ENCODE assay signal across 1 cellular context in the genomic region with DNA sequence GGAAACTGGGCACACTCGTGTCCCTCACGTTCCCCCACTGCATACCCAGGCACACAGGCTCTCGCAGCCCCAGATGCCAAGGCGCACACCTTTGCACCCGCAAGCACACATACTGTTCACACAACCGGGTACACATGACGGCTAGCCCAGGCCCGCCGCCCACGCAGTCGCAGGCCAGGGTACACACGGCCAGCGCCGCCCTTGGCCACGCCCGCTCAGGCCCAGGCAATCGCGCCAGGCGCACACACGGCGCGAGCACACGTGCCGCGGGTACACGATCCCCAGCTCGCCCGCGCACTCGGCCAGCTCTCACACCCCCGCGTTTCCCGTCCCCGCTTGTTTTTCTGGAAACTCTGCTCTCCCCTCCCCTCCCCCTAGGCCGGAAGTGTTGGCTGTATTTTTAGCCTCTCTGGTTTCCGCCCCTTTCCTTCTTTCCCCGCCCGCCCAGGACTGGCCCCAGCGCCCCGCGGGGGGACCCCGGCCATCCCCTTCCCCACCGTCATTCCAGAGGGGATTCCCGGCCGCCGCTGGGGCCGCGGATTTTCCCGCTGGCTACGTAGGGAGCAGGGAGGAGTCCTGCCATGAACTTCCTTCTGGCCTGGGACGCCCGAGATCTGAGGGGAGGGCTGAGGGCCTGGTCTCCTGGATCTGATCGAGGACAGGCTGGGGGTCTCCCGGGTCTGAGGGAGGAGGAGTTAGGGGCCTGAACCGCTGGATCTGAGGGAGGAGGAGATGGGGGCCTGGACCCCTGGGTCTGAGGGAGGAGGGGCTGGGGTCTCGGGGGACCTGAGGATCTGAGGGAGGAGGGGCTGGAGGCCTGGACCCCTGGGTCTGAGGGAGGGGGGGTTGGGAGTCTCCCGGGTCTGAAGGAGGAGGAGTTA.
TF ChIP-seq lines count a peak whose summit lies in the region.

No MANE protein-coding gene starts in this region.

TF ChIP-seq in K562, 482 proteins besides CTCF, POLR2A, EP300 and RAD21 (continued from another document and continues in another):
- TF ChIP-seq RBM22 (IDR thresholded peaks at IDR 0.05; ENCODE audit: low read depth, low read length, poor library complexity, severe bottlenecking) (no peak), ZNF778 (CRISPR knock-in tag; IDR thresholded peaks at IDR 0.05) (no peak), SMAD4 (CRISPR knock-in tag; conservative IDR thresholded peaks at IDR 0.05) (peak; percentile 94), SMC3 (conservative IDR thresholded peaks at IDR 0.05; ENCODE audit: insufficient read depth, low read depth, low read length) (0 out of 2 replicates have a peak, but pooled peaks have one; percentile 9), ZKSCAN8 (CRISPR knock-in tag; IDR thresholded peaks at IDR 0.05) (0 out of 2 replicates have a peak, but pooled peaks have one; percentile 4), ZNF384 (IDR thresholded peaks at IDR 0.05; ENCODE audit: low read depth, low read length) (no peak), C11orf30 (IDR thresholded peaks at IDR 0.05; ENCODE audit: low read depth) (no peak), GABPB2 (CRISPR knock-in tag; conservative IDR thresholded peaks at IDR 0.05) (no peak), TRIM24 (IDR thresholded peaks at IDR 0.05) (peak in 1 of 2 experiments; percentile 46; a peak in 1 of 4 replicates), TBP (optimal IDR thresholded peaks at IDR 0.05; ENCODE audit: low read depth, low read length) (peak; percentile 26), GABPB1 (CRISPR knock-in tag; IDR thresholded peaks at IDR 0.05) (peak; percentile 85), SNIP1 (IDR thresholded peaks at IDR 0.05; ENCODE audit: low read depth) (no peak), ZBTB1 (CRISPR knock-in tag; IDR thresholded peaks at IDR 0.05; ENCODE audit: borderline replicate concordance, low read depth) (peak; percentile 14; the same call in 1 of the 2 replicates), DDX20 (tag; IDR thresholded peaks at IDR 0.05; ENCODE audit: low read depth) (no peak), DNMT1 (IDR thresholded peaks at IDR 0.05) (no peak), HNRNPL (IDR thresholded peaks at IDR 0.05; ENCODE audit: low read depth, low read length) (no peak), ZC3H4 (CRISPR knock-in tag; IDR thresholded peaks at IDR 0.05; ENCODE audit: borderline replicate concordance) (no peak), MYBL2 (IDR thresholded peaks at IDR 0.05; ENCODE audit: low read depth) (no peak), MYBL2 (CRISPR knock-in tag; IDR thresholded peaks at IDR 0.05; ENCODE audit: borderline replicate concordance) (no peak), ZFX (CRISPR knock-in tag; IDR thresholded peaks at IDR 0.05) (peak; percentile 96), RBM17 (IDR thresholded peaks at IDR 0.05; ENCODE audit: borderline replicate concordance, low read depth, low read length) (no peak), NR2C1 (IDR thresholded peaks at IDR 0.05) (no peak), NR2C1 (tag; IDR thresholded peaks at IDR 0.05) (no peak), BACH1 (tag; IDR thresholded peaks at IDR 0.05) (no peak)
- TF ChIP-seq, protein P1, sequence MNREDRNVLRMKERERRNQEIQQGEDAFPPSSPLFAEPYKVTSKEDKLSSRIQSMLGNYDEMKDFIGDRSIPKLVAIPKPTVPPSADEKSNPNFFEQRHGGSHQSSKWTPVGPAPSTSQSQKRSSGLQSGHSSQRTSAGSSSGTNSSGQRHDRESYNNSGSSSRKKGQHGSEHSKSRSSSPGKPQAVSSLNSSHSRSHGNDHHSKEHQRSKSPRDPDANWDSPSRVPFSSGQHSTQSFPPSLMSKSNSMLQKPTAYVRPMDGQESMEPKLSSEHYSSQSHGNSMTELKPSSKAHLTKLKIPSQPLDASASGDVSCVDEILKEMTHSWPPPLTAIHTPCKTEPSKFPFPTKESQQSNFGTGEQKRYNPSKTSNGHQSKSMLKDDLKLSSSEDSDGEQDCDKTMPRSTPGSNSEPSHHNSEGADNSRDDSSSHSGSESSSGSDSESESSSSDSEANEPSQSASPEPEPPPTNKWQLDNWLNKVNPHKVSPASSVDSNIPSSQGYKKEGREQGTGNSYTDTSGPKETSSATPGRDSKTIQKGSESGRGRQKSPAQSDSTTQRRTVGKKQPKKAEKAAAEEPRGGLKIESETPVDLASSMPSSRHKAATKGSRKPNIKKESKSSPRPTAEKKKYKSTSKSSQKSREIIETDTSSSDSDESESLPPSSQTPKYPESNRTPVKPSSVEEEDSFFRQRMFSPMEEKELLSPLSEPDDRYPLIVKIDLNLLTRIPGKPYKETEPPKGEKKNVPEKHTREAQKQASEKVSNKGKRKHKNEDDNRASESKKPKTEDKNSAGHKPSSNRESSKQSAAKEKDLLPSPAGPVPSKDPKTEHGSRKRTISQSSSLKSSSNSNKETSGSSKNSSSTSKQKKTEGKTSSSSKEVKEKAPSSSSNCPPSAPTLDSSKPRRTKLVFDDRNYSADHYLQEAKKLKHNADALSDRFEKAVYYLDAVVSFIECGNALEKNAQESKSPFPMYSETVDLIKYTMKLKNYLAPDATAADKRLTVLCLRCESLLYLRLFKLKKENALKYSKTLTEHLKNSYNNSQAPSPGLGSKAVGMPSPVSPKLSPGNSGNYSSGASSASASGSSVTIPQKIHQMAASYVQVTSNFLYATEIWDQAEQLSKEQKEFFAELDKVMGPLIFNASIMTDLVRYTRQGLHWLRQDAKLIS (CRISPR knock-in tag; IDR thresholded peaks at IDR 0.05), result peak; percentile 51; the same call in 1 of the 2 replicates
- TF ChIP-seq, protein P2, sequence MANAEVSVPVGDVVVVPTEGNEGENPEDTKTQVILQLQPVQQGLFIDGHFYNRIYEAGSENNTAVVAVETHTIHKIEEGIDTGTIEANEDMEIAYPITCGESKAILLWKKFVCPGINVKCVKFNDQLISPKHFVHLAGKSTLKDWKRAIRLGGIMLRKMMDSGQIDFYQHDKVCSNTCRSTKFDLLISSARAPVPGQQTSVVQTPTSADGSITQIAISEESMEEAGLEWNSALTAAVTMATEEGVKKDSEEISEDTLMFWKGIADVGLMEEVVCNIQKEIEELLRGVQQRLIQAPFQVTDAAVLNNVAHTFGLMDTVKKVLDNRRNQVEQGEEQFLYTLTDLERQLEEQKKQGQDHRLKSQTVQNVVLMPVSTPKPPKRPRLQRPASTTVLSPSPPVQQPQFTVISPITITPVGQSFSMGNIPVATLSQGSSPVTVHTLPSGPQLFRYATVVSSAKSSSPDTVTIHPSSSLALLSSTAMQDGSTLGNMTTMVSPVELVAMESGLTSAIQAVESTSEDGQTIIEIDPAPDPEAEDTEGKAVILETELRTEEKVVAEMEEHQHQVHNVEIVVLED (CRISPR knock-in tag; IDR thresholded peaks at IDR 0.05), result peak; percentile 49; the same call in 1 of the 2 replicates
- TF ChIP-seq, protein P3, sequence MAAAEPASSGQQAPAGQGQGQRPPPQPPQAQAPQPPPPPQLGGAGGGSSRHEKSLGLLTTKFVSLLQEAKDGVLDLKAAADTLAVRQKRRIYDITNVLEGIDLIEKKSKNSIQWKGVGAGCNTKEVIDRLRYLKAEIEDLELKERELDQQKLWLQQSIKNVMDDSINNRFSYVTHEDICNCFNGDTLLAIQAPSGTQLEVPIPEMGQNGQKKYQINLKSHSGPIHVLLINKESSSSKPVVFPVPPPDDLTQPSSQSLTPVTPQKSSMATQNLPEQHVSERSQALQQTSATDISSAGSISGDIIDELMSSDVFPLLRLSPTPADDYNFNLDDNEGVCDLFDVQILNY (CRISPR knock-in tag; IDR thresholded peaks at IDR 0.05), result peak; percentile 49; the same call in 1 of the 2 replicates
- TF ChIP-seq, protein P4, sequence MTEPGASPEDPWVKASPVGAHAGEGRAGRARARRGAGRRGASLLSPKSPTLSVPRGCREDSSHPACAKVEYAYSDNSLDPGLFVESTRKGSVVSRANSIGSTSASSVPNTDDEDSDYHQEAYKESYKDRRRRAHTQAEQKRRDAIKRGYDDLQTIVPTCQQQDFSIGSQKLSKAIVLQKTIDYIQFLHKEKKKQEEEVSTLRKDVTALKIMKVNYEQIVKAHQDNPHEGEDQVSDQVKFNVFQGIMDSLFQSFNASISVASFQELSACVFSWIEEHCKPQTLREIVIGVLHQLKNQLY (CRISPR knock-in tag; conservative IDR thresholded peaks at IDR 0.05), result 0 out of 4 replicates have a peak, but pooled peaks of 1 of the 2 experiments have one; percentile 51
- TF ChIP-seq, protein P5, sequence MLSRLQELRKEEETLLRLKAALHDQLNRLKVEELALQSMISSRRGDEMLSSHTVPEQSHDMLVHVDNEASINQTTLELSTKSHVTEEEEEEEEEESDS (CRISPR knock-in tag; IDR thresholded peaks at IDR 0.05), result no peak
- TF ChIP-seq, protein P6, sequence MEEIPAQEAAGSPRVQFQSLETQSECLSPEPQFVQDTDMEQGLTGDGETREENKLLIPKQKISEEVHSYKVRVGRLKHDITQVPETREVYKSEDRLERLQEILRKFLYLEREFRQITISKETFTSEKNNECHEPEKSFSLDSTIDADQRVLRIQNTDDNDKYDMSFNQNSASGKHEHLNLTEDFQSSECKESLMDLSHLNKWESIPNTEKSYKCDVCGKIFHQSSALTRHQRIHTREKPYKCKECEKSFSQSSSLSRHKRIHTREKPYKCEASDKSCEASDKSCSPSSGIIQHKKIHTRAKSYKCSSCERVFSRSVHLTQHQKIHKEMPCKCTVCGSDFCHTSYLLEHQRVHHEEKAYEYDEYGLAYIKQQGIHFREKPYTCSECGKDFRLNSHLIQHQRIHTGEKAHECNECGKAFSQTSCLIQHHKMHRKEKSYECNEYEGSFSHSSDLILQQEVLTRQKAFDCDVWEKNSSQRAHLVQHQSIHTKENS (CRISPR knock-in tag; IDR thresholded peaks at IDR 0.05), result no peak
- TF ChIP-seq, protein P7, sequence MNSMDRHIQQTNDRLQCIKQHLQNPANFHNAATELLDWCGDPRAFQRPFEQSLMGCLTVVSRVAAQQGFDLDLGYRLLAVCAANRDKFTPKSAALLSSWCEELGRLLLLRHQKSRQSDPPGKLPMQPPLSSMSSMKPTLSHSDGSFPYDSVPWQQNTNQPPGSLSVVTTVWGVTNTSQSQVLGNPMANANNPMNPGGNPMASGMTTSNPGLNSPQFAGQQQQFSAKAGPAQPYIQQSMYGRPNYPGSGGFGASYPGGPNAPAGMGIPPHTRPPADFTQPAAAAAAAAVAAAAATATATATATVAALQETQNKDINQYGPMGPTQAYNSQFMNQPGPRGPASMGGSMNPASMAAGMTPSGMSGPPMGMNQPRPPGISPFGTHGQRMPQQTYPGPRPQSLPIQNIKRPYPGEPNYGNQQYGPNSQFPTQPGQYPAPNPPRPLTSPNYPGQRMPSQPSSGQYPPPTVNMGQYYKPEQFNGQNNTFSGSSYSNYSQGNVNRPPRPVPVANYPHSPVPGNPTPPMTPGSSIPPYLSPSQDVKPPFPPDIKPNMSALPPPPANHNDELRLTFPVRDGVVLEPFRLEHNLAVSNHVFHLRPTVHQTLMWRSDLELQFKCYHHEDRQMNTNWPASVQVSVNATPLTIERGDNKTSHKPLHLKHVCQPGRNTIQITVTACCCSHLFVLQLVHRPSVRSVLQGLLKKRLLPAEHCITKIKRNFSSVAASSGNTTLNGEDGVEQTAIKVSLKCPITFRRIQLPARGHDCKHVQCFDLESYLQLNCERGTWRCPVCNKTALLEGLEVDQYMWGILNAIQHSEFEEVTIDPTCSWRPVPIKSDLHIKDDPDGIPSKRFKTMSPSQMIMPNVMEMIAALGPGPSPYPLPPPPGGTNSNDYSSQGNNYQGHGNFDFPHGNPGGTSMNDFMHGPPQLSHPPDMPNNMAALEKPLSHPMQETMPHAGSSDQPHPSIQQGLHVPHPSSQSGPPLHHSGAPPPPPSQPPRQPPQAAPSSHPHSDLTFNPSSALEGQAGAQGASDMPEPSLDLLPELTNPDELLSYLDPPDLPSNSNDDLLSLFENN (IDR thresholded peaks at IDR 0.05; ENCODE audit: low read depth in 2 of 2, low read length in 2 of 2), result peak in 1 of 2 experiments; percentile 46; a peak in 1 of 4 replicates
- TF ChIP-seq, protein P8, sequence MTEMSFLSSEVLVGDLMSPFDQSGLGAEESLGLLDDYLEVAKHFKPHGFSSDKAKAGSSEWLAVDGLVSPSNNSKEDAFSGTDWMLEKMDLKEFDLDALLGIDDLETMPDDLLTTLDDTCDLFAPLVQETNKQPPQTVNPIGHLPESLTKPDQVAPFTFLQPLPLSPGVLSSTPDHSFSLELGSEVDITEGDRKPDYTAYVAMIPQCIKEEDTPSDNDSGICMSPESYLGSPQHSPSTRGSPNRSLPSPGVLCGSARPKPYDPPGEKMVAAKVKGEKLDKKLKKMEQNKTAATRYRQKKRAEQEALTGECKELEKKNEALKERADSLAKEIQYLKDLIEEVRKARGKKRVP (CRISPR knock-in tag; IDR thresholded peaks at IDR 0.05), result no peak
- TF ChIP-seq, protein P9, sequence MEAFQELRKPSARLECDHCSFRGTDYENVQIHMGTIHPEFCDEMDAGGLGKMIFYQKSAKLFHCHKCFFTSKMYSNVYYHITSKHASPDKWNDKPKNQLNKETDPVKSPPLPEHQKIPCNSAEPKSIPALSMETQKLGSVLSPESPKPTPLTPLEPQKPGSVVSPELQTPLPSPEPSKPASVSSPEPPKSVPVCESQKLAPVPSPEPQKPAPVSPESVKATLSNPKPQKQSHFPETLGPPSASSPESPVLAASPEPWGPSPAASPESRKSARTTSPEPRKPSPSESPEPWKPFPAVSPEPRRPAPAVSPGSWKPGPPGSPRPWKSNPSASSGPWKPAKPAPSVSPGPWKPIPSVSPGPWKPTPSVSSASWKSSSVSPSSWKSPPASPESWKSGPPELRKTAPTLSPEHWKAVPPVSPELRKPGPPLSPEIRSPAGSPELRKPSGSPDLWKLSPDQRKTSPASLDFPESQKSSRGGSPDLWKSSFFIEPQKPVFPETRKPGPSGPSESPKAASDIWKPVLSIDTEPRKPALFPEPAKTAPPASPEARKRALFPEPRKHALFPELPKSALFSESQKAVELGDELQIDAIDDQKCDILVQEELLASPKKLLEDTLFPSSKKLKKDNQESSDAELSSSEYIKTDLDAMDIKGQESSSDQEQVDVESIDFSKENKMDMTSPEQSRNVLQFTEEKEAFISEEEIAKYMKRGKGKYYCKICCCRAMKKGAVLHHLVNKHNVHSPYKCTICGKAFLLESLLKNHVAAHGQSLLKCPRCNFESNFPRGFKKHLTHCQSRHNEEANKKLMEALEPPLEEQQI (IDR thresholded peaks at IDR 0.05), result no peak
- TF ChIP-seq, protein P10, sequence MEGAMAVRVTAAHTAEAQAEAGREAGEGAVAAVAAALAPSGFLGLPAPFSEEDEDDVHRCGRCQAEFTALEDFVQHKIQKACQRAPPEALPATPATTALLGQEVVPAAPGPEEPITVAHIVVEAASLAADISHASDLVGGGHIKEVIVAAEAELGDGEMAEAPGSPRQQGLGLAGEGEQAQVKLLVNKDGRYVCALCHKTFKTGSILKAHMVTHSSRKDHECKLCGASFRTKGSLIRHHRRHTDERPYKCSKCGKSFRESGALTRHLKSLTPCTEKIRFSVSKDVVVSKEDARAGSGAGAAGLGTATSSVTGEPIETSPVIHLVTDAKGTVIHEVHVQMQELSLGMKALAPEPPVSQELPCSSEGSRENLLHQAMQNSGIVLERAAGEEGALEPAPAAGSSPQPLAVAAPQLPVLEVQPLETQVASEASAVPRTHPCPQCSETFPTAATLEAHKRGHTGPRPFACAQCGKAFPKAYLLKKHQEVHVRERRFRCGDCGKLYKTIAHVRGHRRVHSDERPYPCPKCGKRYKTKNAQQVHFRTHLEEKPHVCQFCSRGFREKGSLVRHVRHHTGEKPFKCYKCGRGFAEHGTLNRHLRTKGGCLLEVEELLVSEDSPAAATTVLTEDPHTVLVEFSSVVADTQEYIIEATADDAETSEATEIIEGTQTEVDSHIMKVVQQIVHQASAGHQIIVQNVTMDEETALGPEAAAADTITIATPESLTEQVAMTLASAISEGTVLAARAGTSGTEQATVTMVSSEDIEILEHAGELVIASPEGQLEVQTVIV (CRISPR knock-in tag; IDR thresholded peaks at IDR 0.05; ENCODE audit: borderline replicate concordance), result no peak
- TF ChIP-seq, protein P11, sequence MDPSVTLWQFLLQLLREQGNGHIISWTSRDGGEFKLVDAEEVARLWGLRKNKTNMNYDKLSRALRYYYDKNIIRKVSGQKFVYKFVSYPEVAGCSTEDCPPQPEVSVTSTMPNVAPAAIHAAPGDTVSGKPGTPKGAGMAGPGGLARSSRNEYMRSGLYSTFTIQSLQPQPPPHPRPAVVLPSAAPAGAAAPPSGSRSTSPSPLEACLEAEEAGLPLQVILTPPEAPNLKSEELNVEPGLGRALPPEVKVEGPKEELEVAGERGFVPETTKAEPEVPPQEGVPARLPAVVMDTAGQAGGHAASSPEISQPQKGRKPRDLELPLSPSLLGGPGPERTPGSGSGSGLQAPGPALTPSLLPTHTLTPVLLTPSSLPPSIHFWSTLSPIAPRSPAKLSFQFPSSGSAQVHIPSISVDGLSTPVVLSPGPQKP (CRISPR knock-in tag; IDR thresholded peaks at IDR 0.05), result no peak
